Comparison of ENCODE assay signal across 8 cellular contexts in genomic region chr16:85296859-85297698, GRCh38.
DNase-seq lines count a peak whose midpoint lies in the region; ATAC-seq and TF ChIP-seq lines count a peak whose summit lies in the region.

No MANE protein-coding gene starts in this region.

- peak; percentile 87 for TF ChIP-seq CTCF in MCF 10A (IDR thresholded peaks at IDR 0.05; ENCODE audit: unreplicated experiment)

- H3K4me1 ChIP-seq in CD4-positive, CD25-positive, alpha-beta regulatory T cell (ENCODE audit: control insufficient read depth, insufficient read depth, low read length, poor library complexity, severe bottlenecking): no peaks in the 10 kb centered on the region

- intact Hi-C loops in MCF 10A (cut with micrococcal nuclease): loop anchor here (5.0 kb wide), 1 partner anchor 315 kb away; the partner anchor contains the start of gene GSE1

- no peak overlapping the region for H3K4me3 Mint-ChIP-seq in CD4-positive, CD25-positive, alpha-beta regulatory T cell
- H3K4me3 Mint-ChIP-seq in MCF 10A (ENCODE audit: unreplicated experiment): no peak overlapping the region

- no peaks in the 10 kb centered on the region for H3K36me3 ChIP-seq in CD4-positive, CD25-positive, alpha-beta regulatory T cell (ENCODE audit: control insufficient read depth, insufficient read depth, low read length)

- peaks cover 0 to 2% (median 0%) of the 10 kb centered on the region in 7 donors for H3K9me3 Mint-ChIP-seq in CD4-positive, CD25-positive, alpha-beta regulatory T cell
- no peaks in the 10 kb centered on the region for H3K9me3 Mint-ChIP-seq in MCF 10A (ENCODE audit: unreplicated experiment)

- ATAC-seq in CD4-positive, CD25-positive, alpha-beta regulatory T cell (ENCODE audit: low read depth in 2 of 2): peak; percentile 69 to 71
- ATAC-seq in left lobe of liver: peak; percentile 82
- ATAC-seq in HG02981 (IDR thresholded peaks at IDR 0.05; ENCODE audit: unreplicated experiment): no peak

- H3K27me3 ChIP-seq in CD4-positive, CD25-positive, alpha-beta regulatory T cell (ENCODE audit: control insufficient read depth, insufficient read depth, low read length): no peaks in the 10 kb centered on the region

- peaks cover 0 to 2% (median 0%) of the 10 kb centered on the region in 4 donors for H3K4me1 Mint-ChIP-seq in CD4-positive, CD25-positive, alpha-beta regulatory T cell
- H3K4me1 Mint-ChIP-seq in MCF 10A (ENCODE audit: insufficient read depth, unreplicated experiment): no peaks in the 10 kb centered on the region

- POLR2A ChIA-PET in MCF 10A (lab: Yijun Ruan, JAX): interaction anchor here (1.9 kb wide), 1 partner anchor 94 kb away, joined by 5 read pairs; no protein-coding TSS in a partner anchor

- H3K27ac Mint-ChIP-seq in CD4-positive, CD25-positive, alpha-beta regulatory T cell: no peak overlapping the region
- no peak overlapping the region for H3K27ac Mint-ChIP-seq in MCF 10A (ENCODE audit: low read depth, unreplicated experiment)

- CTCF ChIA-PET in MCF 10A (lab: Yijun Ruan, JAX): interaction anchor here (0.6 to 2.3 kb wide), 27 partner anchors 9 to 419 kb away, joined by 3 to 19 read pairs (median 4); no protein-coding TSS in a partner anchor

- no peaks in the 10 kb centered on the region for H3K9me3 ChIP-seq in CD4-positive, CD25-positive, alpha-beta regulatory T cell (ENCODE audit: control insufficient read depth in 2 of 2, low read length in 2 of 2)

- no peaks in the 10 kb centered on the region for H3K36me3 Mint-ChIP-seq in CD4-positive, CD25-positive, alpha-beta regulatory T cell
- no peaks in the 10 kb centered on the region for H3K36me3 Mint-ChIP-seq in MCF 10A (ENCODE audit: insufficient read depth, unreplicated experiment)

- DNase-seq in CD4-positive, CD25-positive, alpha-beta regulatory T cell: peak; percentile 17 to 51 (median 45)
- DNase-seq in HT1080 (ENCODE audit: low read depth) (peak; percentile 21), T-helper 9 cell (peak; percentile 46), MCF 10A (ENCODE audit: unreplicated experiment) (peak; percentile 66), left lobe of liver (ENCODE audit: low spot score) (peak; percentile 68), NCI-H2029 treated with DMSO at 0.1 percent for 48 hours (lab: John Stamatoyannopoulos, UW) (no peak)
- peak; percentile 26 for DNase-seq in stimulated activated CD8-positive, alpha-beta memory T cell treated with anti-CD3 and anti-CD28 coated beads, Interleukin-4, amount 100 ng/mL, for 24 hours (ENCODE audit: low read depth)

- H3K27me3 Mint-ChIP-seq in CD4-positive, CD25-positive, alpha-beta regulatory T cell: no peaks in the 10 kb centered on the region
- no peaks in the 10 kb centered on the region for H3K27me3 Mint-ChIP-seq in MCF 10A (ENCODE audit: insufficient read depth, unreplicated experiment)

- H3K27ac ChIP-seq in CD4-positive, CD25-positive, alpha-beta regulatory T cell (ENCODE audit: insufficient read depth, low read length, poor library complexity, severe bottlenecking): no peak overlapping the region

- BruUV-seq in MCF 10A (replicated peaks; lab: Mats Ljungman, UMichigan): no TSS peak

- no peak overlapping the region for H3K4me3 ChIP-seq in CD4-positive, CD25-positive, alpha-beta regulatory T cell (ENCODE audit: low read depth, low read length)
